8 cellular contexts compared by ENCODE assay signal in genomic region chrX:102599084-102599949, GRCh38. TPM values are rescaled to one million over a fixed set of nuclear protein-coding genes. Genes with fewer than 3 reads are reported as not detected.
DNase-seq lines count a peak whose midpoint lies in the region; ATAC-seq and TF ChIP-seq lines count a peak whose summit lies in the region.

TSS of gene ARMCX5 (plus strand) at chrX:102599515. CDS start at chrX:102602142, 2,627 bp downstream.

- H3K27me3 ChIP-seq in left lung, result no peaks in the 10 kb centered on the region

- peak within 1 kb of the TSS; percentile 73 to 74 for H3K27ac ChIP-seq in left lung

- H3K9me3 ChIP-seq in left lung, result no peaks in the 10 kb centered on the region

- no peaks in the 10 kb centered on the region for H3K27me3 Mint-ChIP-seq in activated CD4-positive, alpha-beta T cell treated with anti-CD3 and anti-CD28 coated beads, Interleukin-2, amount 10 ng/mL, durations not matched to agents 24 days and 14 days

- DNase-seq in AG20443 (ENCODE audit: low spot score) (peak; percentile 72), NCI-H510A (lab: John Stamatoyannopoulos, UW) (peak; percentile 84), dermis blood vessel endothelial cell (peak; percentile 88), left lung (peak; percentile 65 to 78)
- peak; percentile 90 for DNase-seq in activated CD4-positive, alpha-beta T cell treated with anti-CD3 and anti-CD28 coated beads, Interleukin-2, amount 10 ng/mL, durations not matched to agents 24 days and 14 days
- DNase-seq in stimulated activated CD4-positive, alpha-beta T cell treated with anti-CD3 and anti-CD28 coated beads, Interleukin-2, amount 100 ng/mL, for 24 hours, result peak; percentile 64 to 69

- H3K4me3 ChIP-seq in left lung, result peak within 1 kb of the TSS; percentile 34 to 55

- peak in 1 of 2 donors; percentile 9 for TF ChIP-seq CTCF in left lung (IDR thresholded peaks at IDR 0.05)

- H3K36me3 ChIP-seq in left lung, result peaks cover 0 to 4% of the 10 kb centered on the region in 2 donors

- peak within 1 kb of the TSS; percentile 94 for H3K27ac Mint-ChIP-seq in activated CD4-positive, alpha-beta T cell treated with anti-CD3 and anti-CD28 coated beads, Interleukin-2, amount 10 ng/mL, durations not matched to agents 24 days and 14 days

- H3K4me1 ChIP-seq in left lung, result no peaks in the 10 kb centered on the region

- intact Hi-C loops in activated CD4-positive, alpha-beta T cell treated with anti-CD3 and anti-CD28 coated beads, Interleukin-2, amount 10 ng/mL, durations not matched to agents 24 days and 14 days (cut with micrococcal nuclease), result loop anchor here (2.0 kb wide), 1 partner anchor 59 kb away; no protein-coding TSS in a partner anchor
- intact Hi-C loops in left lung (cut with DNase I), result no loop called here

- peak within 1 kb of the TSS; percentile 93 for H3K4me3 Mint-ChIP-seq in activated CD4-positive, alpha-beta T cell treated with anti-CD3 and anti-CD28 coated beads, Interleukin-2, amount 10 ng/mL, durations not matched to agents 24 days and 14 days

- peaks cover 11% of the 10 kb centered on the region for H3K36me3 Mint-ChIP-seq in activated CD4-positive, alpha-beta T cell treated with anti-CD3 and anti-CD28 coated beads, Interleukin-2, amount 10 ng/mL, durations not matched to agents 24 days and 14 days (ENCODE audit: low read depth)

- peak; percentile 76 for ATAC-seq in GM19043 (IDR thresholded peaks at IDR 0.05; ENCODE audit: low read depth, unreplicated experiment)
- peak; percentile 79 for ATAC-seq in HG03378 (IDR thresholded peaks at IDR 0.05; ENCODE audit: unreplicated experiment)
- ATAC-seq in left lung, result peak; percentile 98

- H3K9me3 Mint-ChIP-seq in activated CD4-positive, alpha-beta T cell treated with anti-CD3 and anti-CD28 coated beads, Interleukin-2, amount 10 ng/mL, durations not matched to agents 24 days and 14 days, result no peaks in the 10 kb centered on the region

- peaks cover 15% of the 10 kb centered on the region for H3K4me1 Mint-ChIP-seq in activated CD4-positive, alpha-beta T cell treated with anti-CD3 and anti-CD28 coated beads, Interleukin-2, amount 10 ng/mL, durations not matched to agents 24 days and 14 days

RNA-seq across cellular contexts. Expression of gene ARMCX5, which starts in this region (rescaled TPM):
- 8.1 and 8.9 TPM in 2 replicates for total RNA-seq in activated CD4-positive, alpha-beta T cell treated with anti-CD3 and anti-CD28 coated beads, Interleukin-2, amount 10 ng/mL, durations not matched to agents 24 days and 14 days
- total RNA-seq in dermis blood vessel endothelial cell (15.0 and 18.9 TPM in 2 replicates), left lung (10 to 100 TPM in 1 of 2 donors, 1 to 10 TPM in 1; 9.2 to 12.7 TPM)

Comparison
In these comparisons a context has a peak if more than half of its experiments do, and no peak if none do; other contexts are left out.
1. Peak in every context shown above with its lines: DNase-seq, ATAC-seq, H3K4me3 ChIP-seq and H3K27ac ChIP-seq.